ENCODE assay signal across 12 cellular contexts in genomic region chr16:67034478-67034877, GRCh38. TPM values are rescaled to one million over a fixed set of nuclear protein-coding genes. Genes with fewer than 3 reads are reported as not detected.
DNase-seq lines count a peak whose midpoint lies in the region; ATAC-seq and TF ChIP-seq lines count a peak whose summit lies in the region.
"Had no signal": no experiment of that assay in that cellular context is flagged by ENCODE, and none has a peak within 500 bp of the region (broad histone marks: within the 10 kb centered on the region; RNA-seq: fewer than 3 reads in every experiment).

No MANE protein-coding gene starts in this region.

- peaks cover 14% of the 10 kb centered on the region for H4K20me1 ChIP-seq in DOHH2 (ENCODE audit: control insufficient read depth, insufficient read depth, low read depth, low read length)

- in situ Hi-C loops in ACHN (cut with HindIII; ENCODE audit: low pct_ligation_motif_present, low pct_unique_long_range_greater_than_20kb, low sequenced_read_pairs) = no loop called here

- no peak for TF ChIP-seq POLR2A in NB4 (IDR thresholded peaks at IDR 0.05; ENCODE audit: extremely low read depth, insufficient read length)

- peak overlapping the region; percentile 12 for H3K4me3 Mint-ChIP-seq in central memory CD8-positive, alpha-beta T cell
- H3K4me3 Mint-ChIP-seq in naive thymus-derived CD4-positive, alpha-beta T cell = peak overlapping the region in 9 of 10 donors; percentile 7 to 66 (median 42)
- H3K4me3 Mint-ChIP-seq: activated CD4-positive, alpha-beta memory T cell treated with anti-CD3 and anti-CD28 coated beads, Interleukin-2, amount 10 ng/mL, durations not matched to agents 7 days and 5 days had no signal

- peaks cover 8% of the 10 kb centered on the region for H3F3A ChIP-seq in DOHH2 (ENCODE audit: control insufficient read depth, insufficient read depth)

- peak overlapping the region; percentile 4; the same call in 1 of the 2 replicates for H3K4me2 ChIP-seq in DOHH2 (ENCODE audit: low read length)

- H3K4me3 ChIP-seq in DOHH2 (ENCODE audit: low read length) = no peak overlapping the region
- peak overlapping the region; percentile 4 for H3K4me3 ChIP-seq in NB4 (ENCODE audit: low read depth, low read length)
- H3K4me3 ChIP-seq in naive thymus-derived CD4-positive, alpha-beta T cell (ENCODE audit: low read length) = no peak overlapping the region
- H3K4me3 ChIP-seq: suprapubic skin had no signal

- TF ChIP-seq CTCF in DOHH2 (IDR thresholded peaks at IDR 0.05; ENCODE audit: low read depth, low read length, poor library complexity, severe bottlenecking) = no peak
- TF ChIP-seq CTCF in NB4 (IDR thresholded peaks at IDR 0.05; ENCODE audit: low read depth, low read length) = no peak

- H3K27ac ChIP-seq in DOHH2 (ENCODE audit: low read depth, low read length) = no peak overlapping the region
- no peak overlapping the region for H3K27ac ChIP-seq in naive thymus-derived CD4-positive, alpha-beta T cell (ENCODE audit: low read depth, low read length)
- H3K27ac ChIP-seq: suprapubic skin had no signal

- intact Hi-C loops in naive thymus-derived CD4-positive, alpha-beta T cell (cut with micrococcal nuclease) = loop anchor here in 1 of 2 donors (5.0 kb wide), 1 partner anchor 33 kb away; no protein-coding TSS in a partner anchor

- DNase-seq in NB4 (ENCODE audit: low read depth) = no peak
- DNase-seq in central memory CD8-positive, alpha-beta T cell (ENCODE audit: low spot score in 2 of 2) = no peak
- no peak for DNase-seq in naive thymus-derived CD4-positive, alpha-beta T cell
- DNase-seq in ACHN = no peak
- no peak for DNase-seq in activated naive CD4-positive, alpha-beta T cell treated with anti-CD3 and anti-CD28 coated beads, Interleukin-2, amount 50 U/mL, for 16 hours
- DNase-seq in SKM-1 treated with dmso at 0.1 percent for 144 hours (lab: John Stamatoyannopoulos, UW; ENCODE audit: unreplicated experiment) = no peak
- DNase-seq in central memory CD4-positive, alpha-beta T cell = no peak
- DNase-seq: activated CD4-positive, alpha-beta memory T cell treated with anti-CD3 and anti-CD28 coated beads, Interleukin-2, amount 10 ng/mL, durations not matched to agents 7 days and 5 days; effector memory CD8-positive, alpha-beta T cell; right cardiac atrium had no signal

- H3K9me3 Mint-ChIP-seq in central memory CD8-positive, alpha-beta T cell = no peaks in the 10 kb centered on the region
- H3K9me3 Mint-ChIP-seq in naive thymus-derived CD4-positive, alpha-beta T cell = no peaks in the 10 kb centered on the region
- H3K9me3 Mint-ChIP-seq: activated CD4-positive, alpha-beta memory T cell treated with anti-CD3 and anti-CD28 coated beads, Interleukin-2, amount 10 ng/mL, durations not matched to agents 7 days and 5 days; effector memory CD8-positive, alpha-beta T cell had no signal

- H3K36me3 ChIP-seq in DOHH2 (ENCODE audit: control insufficient read depth, low read length) = peaks cover 83% of the 10 kb centered on the region
- H3K36me3 ChIP-seq in naive thymus-derived CD4-positive, alpha-beta T cell (ENCODE audit: control insufficient read depth in 2 of 3, insufficient read depth in 3 of 3, low read length in 3 of 3) = no peaks in the 10 kb centered on the region

- ATAC-seq in central memory CD8-positive, alpha-beta T cell (replicated peaks; ENCODE audit: extremely low read depth, poor library complexity, severe bottlenecking) = no peak
- no peak for ATAC-seq in naive thymus-derived CD4-positive, alpha-beta T cell
- ATAC-seq: effector memory CD8-positive, alpha-beta T cell; right cardiac atrium had no signal

- peaks cover 49% of the 10 kb centered on the region for H3K4me1 Mint-ChIP-seq in central memory CD8-positive, alpha-beta T cell
- H3K4me1 Mint-ChIP-seq in naive thymus-derived CD4-positive, alpha-beta T cell = peaks cover 31 to 72% (median 55%) of the 10 kb centered on the region in 7 donors

- POLR2A ChIA-PET in naive thymus-derived CD4-positive, alpha-beta T cell (lab: Charles Lee) = interaction anchor here (0.7 to 1.3 kb wide), 5 partner anchors 17 to 631 kb away, joined by 3 to 5 read pairs (median 3); no protein-coding TSS in a partner anchor

- H3K27ac Mint-ChIP-seq in central memory CD8-positive, alpha-beta T cell (ENCODE audit: low read depth) = no peak overlapping the region
- peak overlapping the region in 4 of 9 donors; percentile 3 to 48 (median 10) for H3K27ac Mint-ChIP-seq in naive thymus-derived CD4-positive, alpha-beta T cell
- H3K27ac Mint-ChIP-seq: activated CD4-positive, alpha-beta memory T cell treated with anti-CD3 and anti-CD28 coated beads, Interleukin-2, amount 10 ng/mL, durations not matched to agents 7 days and 5 days; effector memory CD8-positive, alpha-beta T cell had no signal

- H3K9me3 ChIP-seq in DOHH2 (ENCODE audit: control insufficient read depth, insufficient read depth, low read length) = no peaks in the 10 kb centered on the region
- H3K9me3 ChIP-seq in naive thymus-derived CD4-positive, alpha-beta T cell (ENCODE audit: control insufficient read depth in 2 of 3, low read length in 3 of 3) = no peaks in the 10 kb centered on the region
- H3K9me3 ChIP-seq: suprapubic skin had no signal

- peaks cover 99% of the 10 kb centered on the region for H3K79me2 ChIP-seq in DOHH2 (ENCODE audit: control insufficient read depth, low read length)

- H3K27me3 Mint-ChIP-seq in central memory CD8-positive, alpha-beta T cell = no peaks in the 10 kb centered on the region
- no peaks in the 10 kb centered on the region for H3K27me3 Mint-ChIP-seq in naive thymus-derived CD4-positive, alpha-beta T cell
- H3K27me3 Mint-ChIP-seq: activated CD4-positive, alpha-beta memory T cell treated with anti-CD3 and anti-CD28 coated beads, Interleukin-2, amount 10 ng/mL, durations not matched to agents 7 days and 5 days; effector memory CD8-positive, alpha-beta T cell had no signal

- CTCF ChIA-PET in naive thymus-derived CD4-positive, alpha-beta T cell (lab: Charles Lee) = interaction anchor here (0.7 to 1.3 kb wide), 2 partner anchors 12 to 17 kb away, joined by 3 read pairs; no protein-coding TSS in a partner anchor

- H3K9me2 ChIP-seq in DOHH2 (replicated peaks; ENCODE audit: control insufficient read depth, low read length) = no peaks in the 10 kb centered on the region

- peaks cover 37% of the 10 kb centered on the region for H3K4me1 ChIP-seq in DOHH2 (ENCODE audit: control insufficient read depth, low read length)
- H3K4me1 ChIP-seq in naive thymus-derived CD4-positive, alpha-beta T cell (ENCODE audit: control insufficient read depth in 2 of 2, insufficient read depth in 2 of 2, low read length in 2 of 2) = peaks cover 15 to 24% of the 10 kb centered on the region in 2 donors

- peaks cover 30% of the 10 kb centered on the region for H3K36me3 Mint-ChIP-seq in central memory CD8-positive, alpha-beta T cell (ENCODE audit: insufficient read depth)
- peaks cover 0 to 36% (median 8%) of the 10 kb centered on the region in 5 donors for H3K36me3 Mint-ChIP-seq in naive thymus-derived CD4-positive, alpha-beta T cell

- no peaks in the 10 kb centered on the region for H3K27me3 ChIP-seq in DOHH2 (ENCODE audit: control insufficient read depth, low read length)
- no peaks in the 10 kb centered on the region for H3K27me3 ChIP-seq in naive thymus-derived CD4-positive, alpha-beta T cell (ENCODE audit: control insufficient read depth in 2 of 2, insufficient read depth in 2 of 2, low read length in 2 of 2)
- H3K27me3 ChIP-seq: suprapubic skin had no signal

RNA-seq across cellular contexts. Expression of gene CBFB, which starts 5.5 kb away (rescaled TPM):
- total RNA-seq in naive thymus-derived CD4-positive, alpha-beta T cell = 100 to 1,000 TPM in 1 of 5 experiments, 10 to 100 TPM in 4; 75.4 to 223 (median 94.4) TPM
- 10 to 100 TPM; 53.2 to 56.3 TPM for polyA plus RNA-seq in naive thymus-derived CD4-positive, alpha-beta T cell

RNA-seq across cellular contexts. Expression of gene CES4A, which starts 46.1 kb away (rescaled TPM):
- total RNA-seq in naive thymus-derived CD4-positive, alpha-beta T cell = 10 to 100 TPM; 17.2 to 53.8 (median 20.8) TPM
- polyA plus RNA-seq in naive thymus-derived CD4-positive, alpha-beta T cell = 1 to 10 TPM; 5.1 to 7.6 TPM
